In genomic region chr20:58650181-58650775, GRCh38 we compare ENCODE assay signal across 8 cellular contexts. TPM values are rescaled to one million over a fixed set of nuclear protein-coding genes. Genes with fewer than 3 reads are reported as not detected.
DNase-seq lines count a peak whose midpoint lies in the region; ATAC-seq and TF ChIP-seq lines count a peak whose summit lies in the region.

No MANE protein-coding gene starts in this region.

- peaks cover 4% of the 10 kb centered on the region; the same call in 1 of the 2 replicates for H3K36me3 ChIP-seq in PC-3 (ENCODE audit: low read depth, low read length)
- no peaks in the 10 kb centered on the region for H3K36me3 ChIP-seq in adrenal gland (replicated peaks in 1 of 2)
- no peaks in the 10 kb centered on the region for H3K36me3 ChIP-seq in iPS-18a (ENCODE audit: control insufficient read depth, low read depth, low read length)

- H3K4me3 ChIP-seq in PC-3 (ENCODE audit: low read length), result peak overlapping the region; percentile 96
- peak overlapping the region in 2 of 4 donors; percentile 27 to 92 for H3K4me3 ChIP-seq in adrenal gland
- H3K4me3 ChIP-seq in iPS-18a (ENCODE audit: low read length), result peak overlapping the region; percentile 90

- H4K20me1 ChIP-seq in PC-3 (ENCODE audit: low read length), result 0 out of 2 replicates have a peak, but pooled peaks cover 5% of the 10 kb centered on the region

- TF ChIP-seq POLR2A in adrenal gland (IDR thresholded peaks at IDR 0.05), result peak in 1 of 2 donors; percentile 14

- no peaks in the 10 kb centered on the region for H3K9me2 ChIP-seq in PC-3 (replicated peaks; ENCODE audit: low read length)

- peak overlapping the region; percentile 94 for H3K4me2 ChIP-seq in PC-3 (ENCODE audit: low read length)

- H3K9ac ChIP-seq in PC-3 (ENCODE audit: low read length) (peak overlapping the region; percentile 97), iPS-18a (ENCODE audit: low read length) (peak overlapping the region; percentile 94)

- peak overlapping the region; percentile 85 for H3K27ac ChIP-seq in PC-3 (ENCODE audit: low read length)
- peak overlapping the region; percentile 76 to 97 (median 92) for H3K27ac ChIP-seq in adrenal gland
- no peak overlapping the region for H3K27ac ChIP-seq in iPS-18a (ENCODE audit: low read length)

- BruUV-seq in PC-3 (replicated peaks; lab: Mats Ljungman, UMichigan), result no TSS peak

- no peak; the same call in 1 of the 2 replicates for TF ChIP-seq CTCF in PC-3 (conservative IDR thresholded peaks at IDR 0.05; ENCODE audit: low read depth, low read length)
- no peak for TF ChIP-seq CTCF in adrenal gland (IDR thresholded peaks at IDR 0.05)

- no peaks in the 10 kb centered on the region for H3K27me3 ChIP-seq in PC-3 (ENCODE audit: low read length)
- no peaks in the 10 kb centered on the region for H3K27me3 ChIP-seq in adrenal gland
- H3K27me3 ChIP-seq in iPS-18a (ENCODE audit: control insufficient read depth, insufficient read depth, low read length), result peaks cover 5% of the 10 kb centered on the region

- H3K4me1 ChIP-seq in PC-3 (ENCODE audit: insufficient read depth, low read length) (peaks cover 63% of the 10 kb centered on the region), adrenal gland (replicated peaks in 1 of 2) (peaks cover 9 to 41% of the 10 kb centered on the region in 2 donors), iPS-18a (ENCODE audit: control insufficient read depth, low read depth, low read length) (peaks cover 32% of the 10 kb centered on the region)

- H2AFZ ChIP-seq in PC-3 (ENCODE audit: low read length), result peak overlapping the region; percentile 99

- DNase-seq in AG08395 (ENCODE audit: low spot score) (peak; percentile 18), PC-3 (no peak), adrenal gland (peak in 5 of 7 donors; percentile 20 to 58 (median 37)), AML-193 (lab: John Stamatoyannopoulos, UW) (no peak)
- DNase-seq in stimulated activated CD4-positive, alpha-beta T cell treated with anti-CD3 and anti-CD28 coated beads, Interleukin-1b, Interleukin-23, amount 100 ng/mL, for 48 hours, result peak; percentile 26

- H3K9me3 ChIP-seq in PC-3 (ENCODE audit: low read length) (no peaks in the 10 kb centered on the region), adrenal gland (replicated peaks in 1 of 3) (no peaks in the 10 kb centered on the region), iPS-18a (ENCODE audit: control insufficient read depth, low read depth, low read length) (no peaks in the 10 kb centered on the region)

- CTCF ChIA-PET in PC-3 (lab: Charles Lee), result interaction anchor here (0.6 to 1.6 kb wide), 5 partner anchors 40 to 192 kb away, joined by 3 to 14 read pairs (median 6); no protein-coding TSS in a partner anchor

- POLR2A ChIA-PET in PC-3 (lab: Charles Lee; ENCODE audit: unreplicated experiment), result interaction anchor here (0.6 kb wide), 4 partner anchors 74 to 261 kb away, joined by 3 to 5 read pairs (median 5); partner anchors contain the start of gene VAPB

- no peaks in the 10 kb centered on the region for H3F3A ChIP-seq in PC-3 (ENCODE audit: low read length, unreplicated experiment)

- peaks cover 42% of the 10 kb centered on the region for H3K79me2 ChIP-seq in PC-3 (ENCODE audit: low read length)

- intact Hi-C loops in PC-3 (cut with micrococcal nuclease), result loop anchor here (5.0 kb wide), 3 partner anchors 237 to 413 kb away; partner anchors contain the start of gene PRELID3B
- intact Hi-C loops in adrenal gland (cut with DNase I), result no loop called here

- peak; percentile 7 for ATAC-seq in GM21381 (IDR thresholded peaks at IDR 0.05; ENCODE audit: unreplicated experiment)
- no peak for ATAC-seq in PC-3
- ATAC-seq in GM18520 (IDR thresholded peaks at IDR 0.05; ENCODE audit: unreplicated experiment), result no peak

- 0 to 3% (median 2%) methylated on average over 9 to 62 of the region's 62 CpGs for WGBS in adrenal gland, 4 donors

RNA-seq across cellular contexts. Expression of gene STX16, which starts 0.8 kb away (rescaled TPM):
- total RNA-seq in PC-3 (2014; rRNA removed) (44.2 and 47.1 TPM in 2 replicates), adrenal gland (10 to 100 TPM; 29.3 to 65.2 (median 43.6) TPM)
- polyA plus RNA-seq in adrenal gland, result 100 to 1,000 TPM in 1 of 3 donors, 10 to 100 TPM in 2; 33.4 to 134 (median 82.5) TPM

RNA-seq across cellular contexts. Expression of gene NPEPL1, which starts 42.3 kb away (rescaled TPM):
- total RNA-seq in PC-3 (2014; rRNA removed) (49.7 and 53.1 TPM in 2 replicates), adrenal gland (10 to 100 TPM; 16.1 to 63.5 (median 35.2) TPM)
- 100 to 1,000 TPM in 2 of 3 donors, 1 to 10 TPM in 1; 9.3 to 158 (median 104) TPM for polyA plus RNA-seq in adrenal gland

Comparison
In these comparisons a context has a peak if more than half of its experiments do, and no peak if none do; other contexts are left out.
1. DNase-seq: peak in AG08395 (single experiment), adrenal gland (5 of 7) and stimulated activated CD4-positive, alpha-beta T cell treated with anti-CD3 and anti-CD28 coated beads, Interleukin-1b, Interleukin-23, amount 100 ng/mL, for 48 hours (single experiment); none in PC-3 (single experiment) and AML-193 (0 of 2).